1 cellular context compared by ENCODE assay signal in genomic region chr1:65176571-65176970, GRCh38.
TF ChIP-seq lines count a peak whose summit lies in the region.

No MANE protein-coding gene starts in this region.

TF ChIP-seq in SK-N-SH treated with all-trans-retinoic acid at 6 μM for 48 hours, 23 proteins besides CTCF, POLR2A, EP300 and RAD21 (continued from another document):
- TF ChIP-seq TSHZ2 (CRISPR knock-in tag; IDR thresholded peaks at IDR 0.05) = no peak
- TF ChIP-seq ZC3H10 (CRISPR knock-in tag; IDR thresholded peaks at IDR 0.05) = no peak
- TF ChIP-seq SNAI2 (CRISPR knock-in tag; IDR thresholded peaks at IDR 0.05) = no peak
- no peak for TF ChIP-seq ZNF70 (CRISPR knock-in tag; IDR thresholded peaks at IDR 0.05)
- no peak for TF ChIP-seq GLIS3 (CRISPR knock-in tag; IDR thresholded peaks at IDR 0.05)
- no peak for TF ChIP-seq PPARA (CRISPR knock-in tag; IDR thresholded peaks at IDR 0.05; ENCODE audit: borderline replicate concordance)
- no peak for TF ChIP-seq TCF4 (CRISPR knock-in tag; IDR thresholded peaks at IDR 0.05; ENCODE audit: borderline replicate concordance)
- no peak for TF ChIP-seq ISL1 (CRISPR knock-in tag; IDR thresholded peaks at IDR 0.05)
- TF ChIP-seq PATZ1 (CRISPR knock-in tag; IDR thresholded peaks at IDR 0.05; ENCODE audit: borderline replicate concordance) = no peak
- TF ChIP-seq ZNF565 (CRISPR knock-in tag; conservative IDR thresholded peaks at IDR 0.05; ENCODE audit: low read depth) = no peak
- TF ChIP-seq RARB (CRISPR knock-in tag; IDR thresholded peaks at IDR 0.05) = no peak
